In the genomic region with DNA sequence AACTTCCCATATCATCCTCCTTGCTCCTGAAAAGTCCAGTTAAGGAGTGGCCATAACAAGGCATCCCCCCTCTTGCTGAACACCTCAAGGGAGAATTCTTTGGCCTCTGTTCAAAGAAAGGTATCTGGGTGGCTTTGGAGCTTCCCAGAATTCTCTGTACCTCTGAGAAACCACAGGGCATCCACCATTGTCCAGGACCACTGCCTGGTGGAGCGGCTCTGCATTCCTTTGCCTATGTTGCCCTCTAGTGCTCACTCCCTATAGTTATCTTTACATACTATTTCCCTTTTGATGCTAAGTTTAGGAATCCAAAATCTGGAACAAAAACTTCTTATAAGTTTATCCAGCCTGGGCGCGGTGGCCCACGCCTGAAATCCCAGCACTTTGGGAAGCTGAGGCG, we compare ENCODE assay signal across 8 cellular contexts. TPM values are rescaled to one million over a fixed set of nuclear protein-coding genes. Genes with fewer than 3 reads are reported as not detected.
DNase-seq lines count a peak whose midpoint lies in the region; ATAC-seq and TF ChIP-seq lines count a peak whose summit lies in the region.

No MANE protein-coding gene starts in this region.

- H3K79me2 ChIP-seq in MM.1S (ENCODE audit: low read length) = no peaks in the 10 kb centered on the region

- H2AFZ ChIP-seq in MM.1S (ENCODE audit: low read length) = no peak overlapping the region

- no peaks in the 10 kb centered on the region for H3K36me3 ChIP-seq in MM.1S (replicated peaks; ENCODE audit: insufficient read depth, low read length)
- H3K36me3 ChIP-seq in SJCRH30 = no peaks in the 10 kb centered on the region

- no peak overlapping the region for H3K27ac ChIP-seq in MM.1S (ENCODE audit: low read length)
- H3K27ac ChIP-seq in SJCRH30 = no peak overlapping the region

- TF ChIP-seq CTCF in MM.1S (IDR thresholded peaks at IDR 0.05; ENCODE audit: low read length) (peak; percentile 47), fibroblast of pulmonary artery (IDR thresholded peaks at IDR 0.05; ENCODE audit: low read length, missing control alignments) (peak; percentile 70)

- no peaks in the 10 kb centered on the region for H3K4me1 ChIP-seq in MM.1S (ENCODE audit: low read length)
- no peaks in the 10 kb centered on the region for H3K4me1 ChIP-seq in SJCRH30

- peak; percentile 1 to 9 for DNase-seq in stimulated activated CD4-positive, alpha-beta T cell treated with anti-CD3 and anti-CD28 coated beads, Interleukin-2, amount 100 ng/mL, for 48 hours
- DNase-seq in stimulated activated CD4-positive, alpha-beta T cell treated with anti-CD3 and anti-CD28 coated beads, Interleukin-12 subunit alpha, Interleukin-12 subunit beta, amount 100 ng/mL, for 4 hours = no peak
- DNase-seq in MM.1S = no peak
- peak; percentile 60 to 78 for DNase-seq in SJCRH30
- peak; percentile 70 for DNase-seq in fibroblast of pulmonary artery (ENCODE audit: low read depth)
- peak; percentile 56 for DNase-seq in pons (ENCODE audit: low spot score)

- ATAC-seq in HG02938 (IDR thresholded peaks at IDR 0.05; ENCODE audit: unreplicated experiment) (no peak), GM21717 (IDR thresholded peaks at IDR 0.05; ENCODE audit: unreplicated experiment) (no peak)

- H3K9me2 ChIP-seq in MM.1S (replicated peaks; ENCODE audit: insufficient read depth, low read length) = no peaks in the 10 kb centered on the region

- no peaks in the 10 kb centered on the region for H3K27me3 ChIP-seq in MM.1S (replicated peaks; ENCODE audit: insufficient read depth, low read length)
- 0 out of 2 replicates have a peak, but pooled peaks cover 2% of the 10 kb centered on the region for H3K27me3 ChIP-seq in SJCRH30

- no peaks in the 10 kb centered on the region for H3F3A ChIP-seq in MM.1S (ENCODE audit: insufficient read depth, low read length)

- H3K4me3 ChIP-seq in MM.1S (ENCODE audit: low read length) (no peak overlapping the region), SJCRH30 (no peak overlapping the region), fibroblast of pulmonary artery (replicated peaks; ENCODE audit: low read depth, low read length) (no peak overlapping the region)

- H3K9ac ChIP-seq in MM.1S (ENCODE audit: low read length) = no peak overlapping the region

- no peak overlapping the region for H3K4me2 ChIP-seq in MM.1S (ENCODE audit: low read depth, low read length)

- H4K20me1 ChIP-seq in MM.1S (ENCODE audit: insufficient read depth, low read length) = no peaks in the 10 kb centered on the region

- H3K9me3 ChIP-seq in MM.1S (replicated peaks; ENCODE audit: insufficient read depth, low read length) (no peaks in the 10 kb centered on the region), SJCRH30 (replicated peaks) (no peaks in the 10 kb centered on the region)

RNA-seq across cellular contexts. Expression of a gene that starts 30.3 kb away (rescaled TPM):
- total RNA-seq in SJCRH30 (2014; rRNA removed; shearing (Covaris generic)) = not detected in 2 replicates

RNA-seq across cellular contexts. Expression of a gene that starts 32.4 kb away (rescaled TPM):
- 44.7 and 62.3 TPM in 2 replicates for total RNA-seq in SJCRH30 (2014; rRNA removed; shearing (Covaris generic))

Comparison
In these comparisons a context has a peak if more than half of its experiments do, and no peak if none do; other contexts are left out.
1. DNase-seq: peak in stimulated activated CD4-positive, alpha-beta T cell treated with anti-CD3 and anti-CD28 coated beads, Interleukin-2, amount 100 ng/mL, for 48 hours (2 of 2), SJCRH30 (2 of 2), fibroblast of pulmonary artery (single experiment) and pons (single experiment); none in stimulated activated CD4-positive, alpha-beta T cell treated with anti-CD3 and anti-CD28 coated beads, Interleukin-12 subunit alpha, Interleukin-12 subunit beta, amount 100 ng/mL, for 4 hours (single experiment) and MM.1S (single experiment).